8 cellular contexts compared by ENCODE assay signal in the genomic region with DNA sequence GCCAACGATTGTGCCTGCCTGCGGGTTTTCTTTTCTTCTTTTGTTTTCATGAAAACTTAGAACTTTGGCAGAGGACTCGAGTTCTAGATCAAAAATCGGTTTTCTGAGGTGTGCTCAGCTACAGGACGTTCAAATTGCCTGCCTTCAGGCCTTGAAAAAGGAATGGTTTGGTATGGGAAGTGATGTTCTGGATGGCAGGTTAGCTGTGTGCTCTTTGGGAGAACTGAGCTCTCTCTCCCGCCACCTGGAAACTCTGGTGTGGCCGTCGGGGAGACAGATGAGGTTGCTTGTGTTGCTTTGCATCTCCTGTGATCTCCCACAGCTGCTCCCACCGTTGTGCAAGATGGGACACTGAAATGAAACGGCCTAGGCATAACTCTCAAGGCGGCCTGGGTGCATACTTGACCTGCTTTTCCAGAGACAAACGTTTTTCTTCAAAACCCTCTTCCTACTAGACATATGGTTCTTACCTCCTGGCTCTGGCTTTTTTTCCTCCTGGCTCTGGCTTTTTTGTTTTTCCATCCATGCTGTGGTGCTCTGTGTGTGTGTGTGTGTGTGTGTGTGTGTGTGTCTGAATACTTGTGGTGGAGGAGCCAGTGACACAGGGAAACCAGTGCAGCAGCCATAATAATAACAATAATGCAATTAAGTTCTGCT. TPM values are rescaled to one million over a fixed set of nuclear protein-coding genes. Genes with fewer than 3 reads are reported as not detected.
DNase-seq lines count a peak whose midpoint lies in the region; ATAC-seq and TF ChIP-seq lines count a peak whose summit lies in the region.

No MANE protein-coding gene starts in this region.

- H3K9me2 ChIP-seq in neural cell (ENCODE audit: insufficient read depth, low read length) = no peaks in the 10 kb centered on the region

- no peaks in the 10 kb centered on the region for H4K20me1 ChIP-seq in neural cell (ENCODE audit: insufficient read depth)

- peak overlapping the region; percentile 83 for H3K4me3 Mint-ChIP-seq in T-helper 2 cell treated with Interferon-gamma antibody and Interleukin-4, amounts not matched to agents 5 μg/mL and 100 μg/mL, for 36 hours

- no peaks in the 10 kb centered on the region for H3K36me3 Mint-ChIP-seq in T-helper 2 cell treated with Interferon-gamma antibody and Interleukin-4, amounts not matched to agents 5 μg/mL and 100 μg/mL, for 36 hours (ENCODE audit: low read depth)

- no peak for ATAC-seq in HG02870 (IDR thresholded peaks at IDR 0.05; ENCODE audit: unreplicated experiment)

- DNase-seq in T-helper 2 cell treated with Interferon-gamma antibody and Interleukin-4, amounts not matched to agents 5 μg/mL and 100 μg/mL, for 36 hours (ENCODE audit: low spot score) = no peak
- DNase-seq in T-helper 2 cell = no peak
- no peak for DNase-seq in SK-N-MC (ENCODE audit: low read depth, low spot score)
- no peak for DNase-seq in esophagus squamous epithelium (lab: John Stamatoyannopoulos, UW)
- no peak for DNase-seq in LoVo (ENCODE audit: low spot score)
- no peak for DNase-seq in activated CD4-positive, CD25-positive, alpha-beta regulatory T cell (lab: John Stamatoyannopoulos, UW)

- peaks cover 45% of the 10 kb centered on the region for H3K27me3 Mint-ChIP-seq in T-helper 2 cell treated with Interferon-gamma antibody and Interleukin-4, amounts not matched to agents 5 μg/mL and 100 μg/mL, for 36 hours (ENCODE audit: low read depth)

- H3K36me3 ChIP-seq in SK-N-MC (ENCODE audit: insufficient read depth, low read length) (no peaks in the 10 kb centered on the region), esophagus squamous epithelium (no peaks in the 10 kb centered on the region), neural cell (ENCODE audit: insufficient read depth, low read length) (no peaks in the 10 kb centered on the region)

- peak overlapping the region; percentile 92 for H3K4me2 ChIP-seq in neural cell (ENCODE audit: low read length)

- peaks cover 0 to 5% (median 0%) of the 10 kb centered on the region in 4 donors for H3K27me3 ChIP-seq in esophagus squamous epithelium
- no peaks in the 10 kb centered on the region for H3K27me3 ChIP-seq in neural cell (ENCODE audit: insufficient read depth, low read depth, low read length)

- H3F3A ChIP-seq in neural cell (ENCODE audit: insufficient read depth, low read length, poor library complexity, severe bottlenecking) = no peaks in the 10 kb centered on the region

- H3K9ac ChIP-seq in SK-N-MC (ENCODE audit: insufficient read length) = no peak overlapping the region
- H3K9ac ChIP-seq in neural cell (ENCODE audit: low read length) = peak overlapping the region; percentile 79

- TF ChIP-seq RAD21 in neural cell (conservative IDR thresholded peaks at IDR 0.05) = peak; percentile 18

- H3K9me3 ChIP-seq in SK-N-MC (ENCODE audit: low read depth, low read length) = no peaks in the 10 kb centered on the region
- H3K9me3 ChIP-seq in esophagus squamous epithelium = no peaks in the 10 kb centered on the region
- H3K9me3 ChIP-seq in neural cell (ENCODE audit: low read length) = no peaks in the 10 kb centered on the region

- no peak overlapping the region for H2AFZ ChIP-seq in neural cell (ENCODE audit: low read depth, low read length)

- peaks cover 64% of the 10 kb centered on the region for H3K79me2 ChIP-seq in neural cell (replicated peaks; ENCODE audit: insufficient read depth, low read length)

- peaks cover 10% of the 10 kb centered on the region for H3K4me1 Mint-ChIP-seq in T-helper 2 cell treated with Interferon-gamma antibody and Interleukin-4, amounts not matched to agents 5 μg/mL and 100 μg/mL, for 36 hours (ENCODE audit: low read depth)

- peaks cover 0 to 52% (median 9%) of the 10 kb centered on the region in 3 donors for H3K4me1 ChIP-seq in esophagus squamous epithelium

- H3K27ac ChIP-seq in SK-N-MC = no peak overlapping the region
- peak overlapping the region; percentile 79 to 89 (median 86) for H3K27ac ChIP-seq in esophagus squamous epithelium
- no peak overlapping the region for H3K27ac ChIP-seq in neural cell (ENCODE audit: low read length)

- WGBS in esophagus squamous epithelium, 2 donors = 8 to 13% methylated on average over 9 to 11 of the region's 12 CpGs

- intact Hi-C loops in esophagus squamous epithelium (cut with DNase I) = loop anchor here (10.0 kb wide), 1 partner anchor 142 kb away; no protein-coding TSS in a partner anchor

- TF ChIP-seq POLR2A in esophagus squamous epithelium (IDR thresholded peaks at IDR 0.05) = no peak

- no peak for TF ChIP-seq EP300 in neural cell (conservative IDR thresholded peaks at IDR 0.05; ENCODE audit: poor library complexity, severe bottlenecking)

- no peak overlapping the region for H3K27ac Mint-ChIP-seq in T-helper 2 cell treated with Interferon-gamma antibody and Interleukin-4, amounts not matched to agents 5 μg/mL and 100 μg/mL, for 36 hours

- H3K9me3 Mint-ChIP-seq in T-helper 2 cell treated with Interferon-gamma antibody and Interleukin-4, amounts not matched to agents 5 μg/mL and 100 μg/mL, for 36 hours = no peaks in the 10 kb centered on the region

- peak overlapping the region; percentile 94 for H3K4me3 ChIP-seq in SK-N-MC
- peak overlapping the region; percentile 82 to 93 (median 86) for H3K4me3 ChIP-seq in esophagus squamous epithelium
- H3K4me3 ChIP-seq in neural cell (ENCODE audit: low read length) = peak overlapping the region; percentile 89

- TF ChIP-seq CTCF in esophagus squamous epithelium (IDR thresholded peaks at IDR 0.05) (no peak), neural cell (IDR thresholded peaks at IDR 0.05; ENCODE audit: poor library complexity, severe bottlenecking) (no peak)

TF ChIP-seq in neural cell, 6 proteins besides CTCF, POLR2A, EP300 and RAD21:
- TF ChIP-seq SMC3 (conservative IDR thresholded peaks at IDR 0.05; ENCODE audit: poor library complexity) (peak; percentile 10), POLR2AphosphoS5 (IDR thresholded peaks at IDR 0.05) (no peak), MXI1 (conservative IDR thresholded peaks at IDR 0.05; ENCODE audit: poor library complexity, severe bottlenecking) (no peak), EZH2 (IDR thresholded peaks at IDR 0.05; ENCODE audit: borderline replicate concordance, insufficient read depth, low read length, poor library complexity, severe bottlenecking) (no peak)

RNA-seq across cellular contexts. Expression of gene FMNL2, which starts 2.0 kb away (rescaled TPM):
- total RNA-seq in esophagus squamous epithelium = 10 to 100 TPM in 3 of 4 donors, 1 to 10 TPM in 1; 5.8 to 19.8 (median 16.9) TPM
- polyA plus RNA-seq in neural cell = 81.1 and 86.5 TPM in 2 replicates
- polyA minus RNA-seq in neural cell = 74.7 and 93.2 TPM in 2 replicates

Comparison
In these comparisons a context has a peak if more than half of its experiments do, and no peak if none do; other contexts are left out.
1. H3K27ac ChIP-seq: peak in esophagus squamous epithelium (4 of 4); none in SK-N-MC (single experiment) and neural cell (single experiment).
2. Peak in every context shown above with its lines, with median percentiles within 50 percentile points of each other: H3K4me3 ChIP-seq.